ENCODE assay signal across 7 cellular contexts in the genomic region with DNA sequence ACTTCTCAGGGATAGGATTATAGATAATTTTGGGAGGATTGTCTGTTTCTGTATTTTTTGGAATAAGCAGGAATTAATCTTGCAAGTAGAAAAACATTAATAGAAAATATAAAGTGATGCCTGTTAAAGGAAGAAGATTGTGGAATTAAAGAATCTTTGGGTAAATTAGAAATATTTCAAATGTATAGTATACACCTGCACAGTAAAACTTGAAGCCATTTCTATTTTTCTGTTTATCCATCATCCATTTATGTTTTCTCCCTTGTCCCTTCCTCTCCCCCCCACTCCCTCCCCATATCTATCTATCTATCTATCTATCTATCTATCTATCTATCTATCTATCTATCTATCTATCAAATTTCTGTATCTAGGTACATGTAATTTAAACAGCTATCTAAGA.
"Had no signal": no experiment of that assay in that cellular context is flagged by ENCODE, and none has a peak within 500 bp of the region (broad histone marks: within the 10 kb centered on the region; RNA-seq: fewer than 3 reads in every experiment).

No MANE protein-coding gene starts in this region.

- H3K27ac Mint-ChIP-seq: IgD-negative memory B cell had no signal

- H3K4me2 ChIP-seq: KMS-11 had no signal

- FAIRE-seq: HTR-8/SVneo had no signal

- H3K36me3 Mint-ChIP-seq: IgD-negative memory B cell had no signal

- H3K4me3 Mint-ChIP-seq: IgD-negative memory B cell had no signal

- H3K9me3 Mint-ChIP-seq: IgD-negative memory B cell had no signal

- H3K9ac ChIP-seq: KMS-11 had no signal

- H3K27ac ChIP-seq: HL-60, KMS-11 had no signal

- DNase-seq: IMR-90, KBM-7, KG1 had no signal
